In the genomic region with DNA sequence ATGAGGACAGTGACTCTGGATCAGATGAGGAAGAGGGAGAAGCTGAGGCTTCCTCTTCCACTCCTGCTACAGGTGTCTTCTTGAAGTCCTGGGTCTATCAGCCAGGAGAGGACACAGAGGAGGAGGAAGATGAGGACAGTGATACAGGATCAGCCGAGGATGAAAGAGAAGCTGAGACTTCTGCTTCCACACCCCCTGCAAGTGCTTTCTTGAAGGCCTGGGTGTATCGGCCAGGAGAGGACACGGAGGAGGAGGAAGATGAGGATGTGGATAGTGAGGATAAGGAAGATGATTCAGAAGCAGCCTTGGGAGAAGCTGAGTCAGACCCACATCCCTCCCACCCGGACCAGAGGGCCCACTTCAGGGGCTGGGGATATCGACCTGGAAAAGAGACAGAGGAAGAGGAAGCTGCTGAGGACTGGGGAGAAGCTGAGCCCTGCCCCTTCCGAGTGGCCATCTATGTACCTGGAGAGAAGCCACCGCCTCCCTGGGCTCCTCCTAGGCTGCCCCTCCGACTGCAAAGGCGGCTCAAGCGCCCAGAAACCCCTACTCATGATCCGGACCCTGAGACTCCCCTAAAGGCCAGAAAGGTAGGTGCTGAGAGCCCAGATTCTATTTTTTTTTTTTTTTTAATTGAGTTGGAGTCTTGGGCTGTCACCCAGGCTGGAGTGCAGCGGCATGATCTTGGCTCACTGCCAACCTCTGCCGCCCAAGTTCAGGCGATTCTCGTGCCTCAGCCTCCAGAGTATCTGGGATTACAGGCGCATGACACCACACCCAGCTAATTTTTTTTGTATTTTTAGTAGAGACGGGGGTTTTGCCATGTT, we compare ENCODE assay signal across 1 cellular context.
A peak's percentile ranks its signal among the peaks of the same experiment; 100 is the strongest.
TF ChIP-seq lines count a peak whose summit lies in the region.

No MANE protein-coding gene starts in this region.

TF ChIP-seq in H1, 55 proteins besides CTCF, POLR2A, EP300 and RAD21:
- TF ChIP-seq POLR2AphosphoS5 (IDR thresholded peaks at IDR 0.05; ENCODE audit: low read depth, low read length) (peak; percentile 55; the same call in 1 of the 2 replicates), POU5F1 (IDR thresholded peaks at IDR 0.05; ENCODE audit: low read depth, low read length) (no peak)
